ENCODE assay signal across 17 cellular contexts in genomic region chr10:97479939-97480338, GRCh38. TPM values are rescaled to one million over a fixed set of nuclear protein-coding genes. Genes with fewer than 3 reads are reported as not detected.
DNase-seq lines count a peak whose midpoint lies in the region; ATAC-seq, FAIRE-seq and TF ChIP-seq lines count a peak whose summit lies in the region.
"Had no signal": no experiment of that assay in that cellular context is flagged by ENCODE, and none has a peak within 500 bp of the region (broad histone marks: within the 10 kb centered on the region; RNA-seq: fewer than 3 reads in every experiment).

No MANE protein-coding gene starts in this region.

- RAD21 ChIA-PET in GM12878 (lab: Charles Lee; ENCODE audit: unreplicated experiment), result no interaction called here

- intact Hi-C loops in GM12878 (cut with micrococcal nuclease; ENCODE audit: unreplicated experiment), result no loop called here
- intact Hi-C loops in posterior vena cava (cut with DNase I), result no loop called here

- H4K20me1 ChIP-seq in Karpas-422 (ENCODE audit: insufficient read depth, low read depth, low read length) (no peaks in the 10 kb centered on the region), GM12878 (ENCODE audit: control insufficient read depth, insufficient read depth) (no peaks in the 10 kb centered on the region)

- CTCF ChIA-PET in GM12878 (lab: Yijun Ruan, JAX), result no interaction called here

- H3K36me3 Mint-ChIP-seq in stimulated activated memory B cell treated with anti-CD40 and anti-IgM and Interleukin-4, amounts not matched to agents 10 μg/mL and 1 μg/mL and 100 μg/mL, for 72 hours, result peaks cover 63% of the 10 kb centered on the region

- H3K9ac ChIP-seq in Karpas-422 (ENCODE audit: low read length) (no peak overlapping the region), GM12878 (ENCODE audit: control insufficient read depth, insufficient read depth, low read length) (no peak overlapping the region)

- no peaks in the 10 kb centered on the region for H3K4me1 Mint-ChIP-seq in stimulated activated memory B cell treated with anti-CD40 and anti-IgM and Interleukin-4, amounts not matched to agents 10 μg/mL and 1 μg/mL and 100 μg/mL, for 72 hours

- TF ChIP-seq CTCF in GM12878 (IDR thresholded peaks at IDR 0.05 in 2 of 3, conservative IDR thresholded peaks at IDR 0.05 in 1 of 3; ENCODE audit: control insufficient read depth in 2 of 3, extremely low read depth in 1 of 3, insufficient read depth in 1 of 3, low read depth in 3 of 3, low read length in 3 of 3), result no peak

- 92% methylated on average over 9 of the region's 9 CpGs for WGBS in GM12878 (ENCODE audit: insufficient coverage, insufficient replicate concordance, low lambda C conversion rate, missing lambda C conversion rate)

- ATAC-seq in GM12878, result no peak
- ATAC-seq in stimulated activated memory B cell treated with anti-CD40 and anti-IgM and Interleukin-4, amounts not matched to agents 10 μg/mL and 1 μg/mL and 100 μg/mL, for 72 hours, result no peak
- ATAC-seq in activated CD4-positive, CD25-positive, alpha-beta regulatory T cell treated with anti-CD3 and anti-CD28 coated beads, Interleukin-2, amount 50 U/mL, for 24 hours, result no peak
- ATAC-seq: esophagus mucosa had no signal

- H3K27ac ChIP-seq in Karpas-422 (ENCODE audit: low read length), result no peak overlapping the region
- H3K27ac ChIP-seq in GM12878 (ENCODE audit: control insufficient read depth, insufficient read depth), result no peak overlapping the region

- H3K4me1 ChIP-seq in Karpas-422 (ENCODE audit: low read length), result no peaks in the 10 kb centered on the region
- H3K4me1 ChIP-seq in GM12878 (ENCODE audit: control insufficient read depth, insufficient read depth, low read length), result no peaks in the 10 kb centered on the region

- H3K4me3 ChIP-seq in Karpas-422 (ENCODE audit: low read length) (no peak overlapping the region), GM12878 (no peak overlapping the region)

- H3K27me3 ChIP-seq in Karpas-422 (ENCODE audit: low read length), result no peaks in the 10 kb centered on the region
- H3K27me3 ChIP-seq in GM12878 (replicated peaks in 1 of 2; ENCODE audit: control insufficient read depth in 2 of 2, insufficient read depth in 2 of 2, low read length in 1 of 2), result no peaks in the 10 kb centered on the region

- TF ChIP-seq RAD21 in GM12878 (IDR thresholded peaks at IDR 0.05; ENCODE audit: insufficient read depth, low read depth, low read length), result no peak

- POLR2A ChIA-PET in GM12878 (lab: Charles Lee), result no interaction called here

- DNase-seq in Daoy (ENCODE audit: low read depth) (peak; percentile 10), Karpas-422 (peak; percentile 68), GM12878 (ENCODE audit: low read depth, low spot score) (no peak), islet precursor cell (peak; percentile 52), posterior vena cava (ENCODE audit: low spot score) (no peak), NCI-H69 (lab: John Stamatoyannopoulos, UW) (no peak)
- DNase-seq: activated CD4-positive, alpha-beta T cell treated with anti-CD3 and anti-CD28 coated beads for 48 hours; activated naive CD4-positive, alpha-beta T cell treated with anti-CD3 and anti-CD28 coated beads, Interleukin-2, amount 50 U/mL, for 16 hours; CD8-positive, alpha-beta memory T cell; cortex of kidney; GDM1; MV-4-11; NCI-H446; stimulated activated CD4-positive, alpha-beta T cell treated with anti-CD3 and anti-CD28 coated beads, Interleukin-2, amount 100 ng/mL, for 24 hours had no signal

- no peak for TF ChIP-seq EP300 in GM12878 (IDR thresholded peaks at IDR 0.05; ENCODE audit: borderline replicate concordance in 1 of 2, control insufficient read depth in 1 of 2, low read depth in 2 of 2, low read length in 2 of 2)

- H3K36me3 ChIP-seq in Karpas-422 (ENCODE audit: insufficient read depth, low read length), result peaks cover 15% of the 10 kb centered on the region; the same call in 1 of the 2 replicates
- peaks cover 11 to 26% of the 10 kb centered on the region in 2 experiments for H3K36me3 ChIP-seq in GM12878 (ENCODE audit: control insufficient read depth in 2 of 2, insufficient read depth in 2 of 2, low read length in 1 of 2)

- FAIRE-seq in GM12878 (lab: Jason Lieb, UNC), result no peak

- in situ Hi-C loops in GM12878 (cut with MboI), result no loop called here

- no peak overlapping the region for H3K27ac Mint-ChIP-seq in stimulated activated memory B cell treated with anti-CD40 and anti-IgM and Interleukin-4, amounts not matched to agents 10 μg/mL and 1 μg/mL and 100 μg/mL, for 72 hours
- H3K27ac Mint-ChIP-seq: CD8-positive, alpha-beta memory T cell had no signal

- SMC1A ChIA-PET in GM12878 (lab: Charles Lee; ENCODE audit: uncharacterized antibody, unreplicated experiment), result no interaction called here

- BruUV-seq in GM12878 (replicated peaks; lab: Mats Ljungman, UMichigan), result no TSS peak

- no peak overlapping the region for H3K4me3 Mint-ChIP-seq in stimulated activated memory B cell treated with anti-CD40 and anti-IgM and Interleukin-4, amounts not matched to agents 10 μg/mL and 1 μg/mL and 100 μg/mL, for 72 hours
- H3K4me3 Mint-ChIP-seq: CD8-positive, alpha-beta memory T cell had no signal

- H2AFZ ChIP-seq in Karpas-422 (ENCODE audit: low read length), result no peak overlapping the region
- H2AFZ ChIP-seq in GM12878 (ENCODE audit: control insufficient read depth, low read depth, low read length), result no peak overlapping the region

- H3K9me2 ChIP-seq in Karpas-422 (replicated peaks; ENCODE audit: insufficient read depth, low read length), result no peaks in the 10 kb centered on the region

- H3K27me3 Mint-ChIP-seq in stimulated activated memory B cell treated with anti-CD40 and anti-IgM and Interleukin-4, amounts not matched to agents 10 μg/mL and 1 μg/mL and 100 μg/mL, for 72 hours, result no peaks in the 10 kb centered on the region
- H3K27me3 Mint-ChIP-seq: CD8-positive, alpha-beta memory T cell had no signal

- H3K9me3 ChIP-seq in Karpas-422 (ENCODE audit: low read length), result no peaks in the 10 kb centered on the region
- no peaks in the 10 kb centered on the region for H3K9me3 ChIP-seq in GM12878 (replicated peaks; ENCODE audit: control insufficient read depth, insufficient read depth, low read length)

- TF ChIP-seq POLR2A in GM12878 (IDR thresholded peaks at IDR 0.05; ENCODE audit: low read depth, low read length), result no peak

- H3K79me2 ChIP-seq in Karpas-422 (ENCODE audit: low read length), result peaks cover 5% of the 10 kb centered on the region; the same call in 1 of the 2 replicates
- H3K79me2 ChIP-seq in GM12878 (ENCODE audit: control insufficient read depth, insufficient read depth, low read length), result peaks cover 3% of the 10 kb centered on the region; the same call in 1 of the 2 replicates

- peaks cover 2% of the 10 kb centered on the region for H3K9me3 Mint-ChIP-seq in stimulated activated memory B cell treated with anti-CD40 and anti-IgM and Interleukin-4, amounts not matched to agents 10 μg/mL and 1 μg/mL and 100 μg/mL, for 72 hours
- H3K9me3 Mint-ChIP-seq: CD8-positive, alpha-beta memory T cell had no signal

- H3K4me2 ChIP-seq in Karpas-422 (ENCODE audit: low read depth, low read length, poor library complexity, severe bottlenecking) (no peak overlapping the region), GM12878 (ENCODE audit: control insufficient read depth, insufficient read depth) (no peak overlapping the region)

RNA-seq across cellular contexts. Expression of gene MMS19, which starts 18.3 kb away (rescaled TPM):
- total RNA-seq in Daoy (2014; rRNA removed; shearing (Covaris generic)), result 53.3 and 70.5 TPM in 2 replicates
- total RNA-seq in Karpas-422 (2014; rRNA removed; shearing (Covaris generic); ENCODE audit: low replicate concordance), result 45.2 and 56.0 TPM in 2 replicates
- 156 and 163 TPM in 2 replicates for total RNA-seq in GM12878 (2013; cell fraction: nucleolus; rRNA removed)
- 90.8 and 97.3 TPM in 2 replicates for total RNA-seq in GM12878 (2014; rRNA removed)
- total RNA-seq in GM12878 (2014; rRNA removed; fragmentation: Illumina TruSeq; extraction: Trizol), result 49.1 and 54.4 TPM in 2 replicates
- 71.7 and 74.3 TPM in 2 replicates for total RNA-seq in GM12878 (2021)
- polyA plus RNA-seq in GM12878 (2011; ENCODE audit: low read depth), result 38.0 TPM
- polyA plus RNA-seq in GM12878 (2011; rRNA removed), result 99.9 and 112 TPM in 2 replicates
- polyA plus RNA-seq in GM12878 (2011; cell fraction: cytosol; rRNA removed), result 133 and 141 TPM in 2 replicates
- polyA plus RNA-seq in GM12878 (2011; cell fraction: nucleus; rRNA removed), result 365 and 440 TPM in 2 replicates
- polyA plus RNA-seq in GM12878 (2012), result 48.6 and 67.0 TPM in 2 replicates
- polyA plus RNA-seq in GM12878 (2014; fragmentation: Illumina TruSeq; extraction: Trizol), result 54.7 and 57.6 TPM in 2 replicates
- 10 to 100 TPM; 40.2 to 74.3 TPM for polyA plus RNA-seq in GM12878 (2014; fragmentation: Nextera tagmentation; extraction: Ambion mirVana)
- 86.3 and 96.8 TPM in 2 replicates for polyA plus RNA-seq in GM12878 (2014; rRNA removed)
- polyA plus RNA-seq in GM12878 (2016; fragmentation: Nextera tagmentation; extraction: Ambion mirVana), result 10 to 100 TPM; 54.4 to 63.7 TPM
- 159 and 220 TPM in 2 replicates for polyA minus RNA-seq in GM12878 (2011; rRNA and poly(A)+ RNA removed)
- polyA minus RNA-seq in GM12878 (2011; cell fraction: cytosol; rRNA and poly(A)+ RNA removed), result 43.4 and 51.8 TPM in 2 replicates
- polyA minus RNA-seq in GM12878 (2011; cell fraction: nucleus; rRNA and poly(A)+ RNA removed), result 93.6 and 113 TPM in 2 replicates
- 10 to 100 TPM; 29.5 to 32.1 TPM for total RNA-seq in posterior vena cava

RNA-seq across cellular contexts. Expression of gene UBTD1, which starts 18.8 kb away (rescaled TPM):
- 8.2 and 8.3 TPM in 2 replicates for total RNA-seq in Daoy (2014; rRNA removed; shearing (Covaris generic))
- 0.11 and 0.72 TPM in 2 replicates for total RNA-seq in Karpas-422 (2014; rRNA removed; shearing (Covaris generic); ENCODE audit: low replicate concordance)
- 0.90 and 1.2 TPM in 2 replicates for total RNA-seq in GM12878 (2013; cell fraction: nucleolus; rRNA removed)
- total RNA-seq in GM12878 (2014; rRNA removed), result 0.76 and 1.2 TPM in 2 replicates
- 0.18 and 0.22 TPM in 2 replicates for total RNA-seq in GM12878 (2014; rRNA removed; fragmentation: Illumina TruSeq; extraction: Trizol)
- total RNA-seq in GM12878 (2021), result 1.2 and 1.3 TPM in 2 replicates
- polyA plus RNA-seq in GM12878 (2011; ENCODE audit: low read depth), result not detected
- polyA plus RNA-seq in GM12878 (2011; rRNA removed), result 0.24 and 1.2 TPM in 2 replicates
- polyA plus RNA-seq in GM12878 (2011; cell fraction: cytosol; rRNA removed), result 2.3 and 2.8 TPM in 2 replicates
- polyA plus RNA-seq in GM12878 (2011; cell fraction: nucleus; rRNA removed), result 1.8 TPM in 2 replicates
- 0.64 and 1.00 TPM in 2 replicates for polyA plus RNA-seq in GM12878 (2012)
- polyA plus RNA-seq in GM12878 (2014; fragmentation: Illumina TruSeq; extraction: Trizol), result 0.16 TPM in 1 of 2 replicates, not detected in the other
- under 1 TPM in 1 of 2 experiments, not detected in 1; 0.04 TPM for polyA plus RNA-seq in GM12878 (2014; fragmentation: Nextera tagmentation; extraction: Ambion mirVana)
- polyA plus RNA-seq in GM12878 (2014; rRNA removed), result 0.66 and 1.5 TPM in 2 replicates
- 1 to 10 TPM in 1 of 2 experiments, under 1 TPM in 1; 0.83 to 1.3 TPM for polyA plus RNA-seq in GM12878 (2016; fragmentation: Nextera tagmentation; extraction: Ambion mirVana)
- polyA minus RNA-seq in GM12878 (2011; rRNA and poly(A)+ RNA removed), result 0.29 and 1.2 TPM in 2 replicates
- 1.9 TPM in 1 of 2 replicates, not detected in the other for polyA minus RNA-seq in GM12878 (2011; cell fraction: cytosol; rRNA and poly(A)+ RNA removed)
- polyA minus RNA-seq in GM12878 (2011; cell fraction: nucleus; rRNA and poly(A)+ RNA removed), result 0.48 and 0.57 TPM in 2 replicates
- 10 to 100 TPM; 15.6 to 16.5 TPM for total RNA-seq in posterior vena cava

RNA-seq across cellular contexts. Expression of gene ZDHHC16, which starts 34.0 kb away (rescaled TPM):
- total RNA-seq in Daoy (2014; rRNA removed; shearing (Covaris generic)), result 29.8 and 38.1 TPM in 2 replicates
- 16.3 and 25.5 TPM in 2 replicates for total RNA-seq in Karpas-422 (2014; rRNA removed; shearing (Covaris generic); ENCODE audit: low replicate concordance)
- 27.9 and 36.8 TPM in 2 replicates for total RNA-seq in GM12878 (2013; cell fraction: nucleolus; rRNA removed)
- total RNA-seq in GM12878 (2014; rRNA removed) (30.0 and 30.6 TPM in 2 replicates), GM12878 (2014; rRNA removed; fragmentation: Illumina TruSeq; extraction: Trizol) (27.3 and 29.6 TPM in 2 replicates), GM12878 (2021) (27.7 and 30.5 TPM in 2 replicates), posterior vena cava (10 to 100 TPM; 21.5 to 24.8 TPM)
- 11.7 TPM for polyA plus RNA-seq in GM12878 (2011; ENCODE audit: low read depth)
- polyA plus RNA-seq in GM12878 (2011; rRNA removed) (17.6 and 25.7 TPM in 2 replicates), GM12878 (2014; fragmentation: Illumina TruSeq; extraction: Trizol) (40.7 and 43.2 TPM in 2 replicates), GM12878 (2014; fragmentation: Nextera tagmentation; extraction: Ambion mirVana) (10 to 100 TPM; 16.8 to 20.0 TPM), GM12878 (2014; rRNA removed) (26.5 and 27.8 TPM in 2 replicates), GM12878 (2016; fragmentation: Nextera tagmentation; extraction: Ambion mirVana) (10 to 100 TPM; 56.6 to 63.1 TPM)
- 42.2 and 45.9 TPM in 2 replicates for polyA plus RNA-seq in GM12878 (2011; cell fraction: cytosol; rRNA removed)
- 36.1 and 42.5 TPM in 2 replicates for polyA plus RNA-seq in GM12878 (2011; cell fraction: nucleus; rRNA removed)
- polyA plus RNA-seq in GM12878 (2012), result 14.2 and 16.8 TPM in 2 replicates
- 45.6 and 55.0 TPM in 2 replicates for polyA minus RNA-seq in GM12878 (2011; rRNA and poly(A)+ RNA removed)
- polyA minus RNA-seq in GM12878 (2011; cell fraction: cytosol; rRNA and poly(A)+ RNA removed), result 8.7 and 10.7 TPM in 2 replicates
- polyA minus RNA-seq in GM12878 (2011; cell fraction: nucleus; rRNA and poly(A)+ RNA removed), result 15.4 and 26.1 TPM in 2 replicates

RNA-seq across cellular contexts. Expression of gene EXOSC1, which starts 34.1 kb away (rescaled TPM):
- 37.7 and 49.1 TPM in 2 replicates for total RNA-seq in Daoy (2014; rRNA removed; shearing (Covaris generic))
- total RNA-seq in Karpas-422 (2014; rRNA removed; shearing (Covaris generic); ENCODE audit: low replicate concordance), result 30.8 and 47.1 TPM in 2 replicates
- 32.7 and 33.1 TPM in 2 replicates for total RNA-seq in GM12878 (2013; cell fraction: nucleolus; rRNA removed)
- total RNA-seq in GM12878 (2014; rRNA removed), result 63.1 and 65.8 TPM in 2 replicates
- 63.8 and 65.7 TPM in 2 replicates for total RNA-seq in GM12878 (2014; rRNA removed; fragmentation: Illumina TruSeq; extraction: Trizol)
- 43.4 and 50.3 TPM in 2 replicates for total RNA-seq in GM12878 (2021)
- 43.6 TPM for polyA plus RNA-seq in GM12878 (2011; ENCODE audit: low read depth)
- 50.8 and 53.7 TPM in 2 replicates for polyA plus RNA-seq in GM12878 (2011; rRNA removed)
- polyA plus RNA-seq in GM12878 (2011; cell fraction: cytosol; rRNA removed), result 56.7 and 58.7 TPM in 2 replicates
- polyA plus RNA-seq in GM12878 (2011; cell fraction: nucleus; rRNA removed), result 27.4 and 30.1 TPM in 2 replicates
- 44.2 and 44.4 TPM in 2 replicates for polyA plus RNA-seq in GM12878 (2012)
- polyA plus RNA-seq in GM12878 (2014; fragmentation: Illumina TruSeq; extraction: Trizol), result 80.5 and 83.4 TPM in 2 replicates
- polyA plus RNA-seq in GM12878 (2014; fragmentation: Nextera tagmentation; extraction: Ambion mirVana), result 100 to 1,000 TPM in 1 of 2 experiments, 10 to 100 TPM in 1; 88.8 to 121 TPM
- polyA plus RNA-seq in GM12878 (2014; rRNA removed), result 65.7 and 66.7 TPM in 2 replicates
- polyA plus RNA-seq in GM12878 (2016; fragmentation: Nextera tagmentation; extraction: Ambion mirVana), result 100 to 1,000 TPM; 116 to 119 TPM
- polyA minus RNA-seq in GM12878 (2011; rRNA and poly(A)+ RNA removed), result 30.1 and 31.1 TPM in 2 replicates
- 6.4 and 13.6 TPM in 2 replicates for polyA minus RNA-seq in GM12878 (2011; cell fraction: cytosol; rRNA and poly(A)+ RNA removed)
- 9.2 and 15.8 TPM in 2 replicates for polyA minus RNA-seq in GM12878 (2011; cell fraction: nucleus; rRNA and poly(A)+ RNA removed)
- 10 to 100 TPM; 22.3 to 28.6 TPM for total RNA-seq in posterior vena cava

RNA-seq across cellular contexts. Expression of gene PGAM1, which starts 53.9 kb away (rescaled TPM):
- 506 and 508 TPM in 2 replicates for total RNA-seq in Daoy (2014; rRNA removed; shearing (Covaris generic))
- total RNA-seq in Karpas-422 (2014; rRNA removed; shearing (Covaris generic); ENCODE audit: low replicate concordance), result 234 and 237 TPM in 2 replicates
- total RNA-seq in GM12878 (2013; cell fraction: nucleolus; rRNA removed), result 129 and 132 TPM in 2 replicates
- total RNA-seq in GM12878 (2014; rRNA removed) (900 and 915 TPM in 2 replicates), GM12878 (2014; rRNA removed; fragmentation: Illumina TruSeq; extraction: Trizol) (522 and 529 TPM in 2 replicates), GM12878 (2021) (716 and 743 TPM in 2 replicates), posterior vena cava (100 to 1,000 TPM; 153 to 171 TPM)
- 616 TPM for polyA plus RNA-seq in GM12878 (2011; ENCODE audit: low read depth)
- polyA plus RNA-seq in GM12878 (2011; rRNA removed) (1,223 and 1,362 TPM in 2 replicates), GM12878 (2014; fragmentation: Illumina TruSeq; extraction: Trizol) (458 and 657 TPM in 2 replicates), GM12878 (2014; fragmentation: Nextera tagmentation; extraction: Ambion mirVana) (100 to 1,000 TPM; 115 to 271 TPM), GM12878 (2014; rRNA removed) (761 and 772 TPM in 2 replicates), GM12878 (2016; fragmentation: Nextera tagmentation; extraction: Ambion mirVana) (1,000 to 10,000 TPM; 1,161 to 1,235 TPM)
- 1,432 and 1,474 TPM in 2 replicates for polyA plus RNA-seq in GM12878 (2011; cell fraction: cytosol; rRNA removed)
- 542 and 632 TPM in 2 replicates for polyA plus RNA-seq in GM12878 (2011; cell fraction: nucleus; rRNA removed)
- polyA plus RNA-seq in GM12878 (2012), result 909 and 1,002 TPM in 2 replicates
- 705 and 1,086 TPM in 2 replicates for polyA minus RNA-seq in GM12878 (2011; rRNA and poly(A)+ RNA removed)
- 277 and 295 TPM in 2 replicates for polyA minus RNA-seq in GM12878 (2011; cell fraction: cytosol; rRNA and poly(A)+ RNA removed)
- 144 and 158 TPM in 2 replicates for polyA minus RNA-seq in GM12878 (2011; cell fraction: nucleus; rRNA and poly(A)+ RNA removed)

Comparison
In these comparisons a context has a peak if more than half of its experiments do, and no peak if none do; other contexts are left out.
1. DNase-seq: peak in Daoy (single experiment), Karpas-422 (single experiment) and islet precursor cell (single experiment); none in GM12878 (single experiment), posterior vena cava (single experiment) and NCI-H69 (single experiment).